In the genomic region with DNA sequence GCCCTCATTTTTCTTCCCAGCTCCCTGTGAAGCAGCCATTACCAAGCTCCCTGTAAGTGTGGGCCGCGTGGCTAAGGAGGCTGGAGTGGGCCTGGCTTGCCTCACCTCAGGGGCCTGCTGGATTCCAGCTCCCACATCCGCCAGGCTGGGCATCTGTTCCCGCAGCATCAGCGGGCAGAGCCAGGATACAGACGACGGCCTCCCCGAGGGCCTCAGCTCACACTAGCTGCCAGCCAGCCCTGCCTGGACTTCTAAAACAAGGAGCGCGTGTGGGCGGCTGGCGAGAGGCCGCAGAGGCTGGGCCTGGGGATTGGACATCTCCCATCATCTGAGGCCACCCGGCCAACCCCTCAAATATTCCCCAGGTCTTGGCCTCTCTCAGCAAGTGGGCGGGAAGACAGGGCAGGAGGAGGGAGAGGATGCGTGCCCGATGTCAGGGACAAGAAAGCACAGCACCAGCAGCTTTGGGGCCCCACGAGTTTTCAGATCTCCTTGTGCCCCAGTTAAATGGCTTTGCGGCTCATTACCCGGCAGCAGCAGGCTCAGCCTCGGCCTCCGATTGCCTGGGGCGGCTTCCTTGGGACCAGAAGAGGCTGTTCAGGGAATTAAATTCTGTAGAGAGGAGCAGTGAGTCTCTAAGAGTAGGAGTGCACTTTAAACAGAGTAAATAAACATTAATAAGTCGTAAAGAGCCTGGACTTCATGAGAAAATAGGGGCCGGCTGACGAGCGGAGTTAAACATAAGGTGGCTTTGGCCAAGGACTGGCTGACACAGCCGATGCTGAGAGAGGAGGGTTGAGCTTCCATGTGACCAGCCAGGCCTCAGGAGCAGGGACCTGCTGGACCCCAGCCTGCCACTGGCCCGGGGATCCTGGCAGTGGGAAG, we compare ENCODE assay signal across 31 cellular contexts.
DNase-seq lines count a peak whose midpoint lies in the region; ATAC-seq and TF ChIP-seq lines count a peak whose summit lies in the region.
"Had no signal": no experiment of that assay in that cellular context is flagged by ENCODE, and none has a peak within 500 bp of the region (broad histone marks: within the 10 kb centered on the region; RNA-seq: fewer than 3 reads in every experiment).

No MANE protein-coding gene starts in this region.

- no peaks in the 10 kb centered on the region for H3K27me3 ChIP-seq in Karpas-422 (ENCODE audit: low read length)
- H3K27me3 ChIP-seq: BLaER1 had no signal

- no peaks in the 10 kb centered on the region for H4K20me1 ChIP-seq in Karpas-422 (ENCODE audit: insufficient read depth, low read depth, low read length)
- H4K20me1 ChIP-seq: BLaER1 had no signal

- H3K4me2 ChIP-seq in Karpas-422 (ENCODE audit: low read depth, low read length, poor library complexity, severe bottlenecking) = no peak overlapping the region
- H3K4me2 ChIP-seq: BLaER1 had no signal

- H3K4me3 Mint-ChIP-seq in brain (peak overlapping the region in 1 of 5 experiments; percentile 10), neural crest cell (no peak overlapping the region), type B pancreatic cell (peak overlapping the region; percentile 39)
- H3K4me3 Mint-ChIP-seq: activated CD4-positive, alpha-beta T cell treated with anti-CD3 and anti-CD28 coated beads for 36 hours; activated naive CD8-positive, alpha-beta T cell treated with anti-CD3 and anti-CD28 coated beads, Interleukin-2, amount 10 ng/mL, durations not matched to agents 7 days and 5 days; central memory CD8-positive, alpha-beta T cell; memory B cell; stimulated activated effector memory CD8-positive, alpha-beta T cell treated with anti-CD3 and anti-CD28 coated beads, Interleukin-12 subunit alpha, Interleukin-12 subunit beta, amount 100 ng/mL, for 72 hours had no signal

- peaks cover 9% of the 10 kb centered on the region for H3K27me3 Mint-ChIP-seq in brain
- no peaks in the 10 kb centered on the region for H3K27me3 Mint-ChIP-seq in neural crest cell (ENCODE audit: low read depth)
- peaks cover 11% of the 10 kb centered on the region for H3K27me3 Mint-ChIP-seq in type B pancreatic cell
- H3K27me3 Mint-ChIP-seq: activated CD4-positive, alpha-beta T cell treated with anti-CD3 and anti-CD28 coated beads for 36 hours; activated naive CD8-positive, alpha-beta T cell treated with anti-CD3 and anti-CD28 coated beads, Interleukin-2, amount 10 ng/mL, durations not matched to agents 7 days and 5 days had no signal

- peak overlapping the region in 3 of 5 experiments; percentile 55 to 82 (median 81) for H3K27ac Mint-ChIP-seq in brain
- peak overlapping the region; percentile 50 for H3K27ac Mint-ChIP-seq in neural crest cell (ENCODE audit: unreplicated experiment)
- H3K27ac Mint-ChIP-seq in type B pancreatic cell = peak overlapping the region; percentile 50
- H3K27ac Mint-ChIP-seq: activated CD4-positive, alpha-beta T cell treated with anti-CD3 and anti-CD28 coated beads for 36 hours; activated naive CD8-positive, alpha-beta T cell treated with anti-CD3 and anti-CD28 coated beads, Interleukin-2, amount 10 ng/mL, durations not matched to agents 7 days and 5 days; memory B cell; stimulated activated effector memory CD8-positive, alpha-beta T cell treated with anti-CD3 and anti-CD28 coated beads, Interleukin-12 subunit alpha, Interleukin-12 subunit beta, amount 100 ng/mL, for 72 hours had no signal

- intact Hi-C loops in left cardiac atrium (cut with DNase I) (no loop called here), Right ventricle myocardium superior (cut with DNase I) (no loop called here)

- H3K4me1 Mint-ChIP-seq in brain = peaks cover 15% of the 10 kb centered on the region
- peaks cover 15% of the 10 kb centered on the region for H3K4me1 Mint-ChIP-seq in neural crest cell
- peaks cover 19% of the 10 kb centered on the region for H3K4me1 Mint-ChIP-seq in type B pancreatic cell (ENCODE audit: unreplicated experiment)
- H3K4me1 Mint-ChIP-seq: activated CD4-positive, alpha-beta T cell treated with anti-CD3 and anti-CD28 coated beads for 36 hours; activated naive CD8-positive, alpha-beta T cell treated with anti-CD3 and anti-CD28 coated beads, Interleukin-2, amount 10 ng/mL, durations not matched to agents 7 days and 5 days; central memory CD8-positive, alpha-beta T cell; memory B cell; stimulated activated effector memory CD8-positive, alpha-beta T cell treated with anti-CD3 and anti-CD28 coated beads, Interleukin-12 subunit alpha, Interleukin-12 subunit beta, amount 100 ng/mL, for 72 hours had no signal

- H3K9me2 ChIP-seq in Karpas-422 (replicated peaks; ENCODE audit: insufficient read depth, low read length) = no peaks in the 10 kb centered on the region

- no peaks in the 10 kb centered on the region for H3K79me2 ChIP-seq in Karpas-422 (ENCODE audit: low read length)

- TF ChIP-seq CTCF in brain (conservative IDR thresholded peaks at IDR 0.05) (no peak), neural crest cell (conservative IDR thresholded peaks at IDR 0.05) (no peak), type B pancreatic cell (conservative IDR thresholded peaks at IDR 0.05) (no peak)

- DNase-seq in left cardiac atrium (peak; percentile 30), Right ventricle myocardium superior (no peak), neural crest cell (ENCODE audit: low read depth, low spot score) (no peak), type B pancreatic cell (ENCODE audit: extremely low spot score, unreplicated experiment) (no peak), GOT3 (lab: John Stamatoyannopoulos, UW) (no peak), Karpas-422 (no peak)
- DNase-seq in activated CD4-positive, alpha-beta T cell treated with anti-CD3 and anti-CD28 coated beads for 4 hours = no peak
- DNase-seq: ACHN; activated CD4-positive, alpha-beta T cell treated with anti-CD3 and anti-CD28 coated beads for 36 hours; activated CD8-positive, alpha-beta memory T cell treated with anti-CD3 and anti-CD28 coated beads for 24 hours; activated effector memory CD4-positive, alpha-beta T cell treated with anti-CD3 and anti-CD28 coated beads, Interleukin-2, amount 50 U/mL, for 16 hours; activated naive CD8-positive, alpha-beta T cell treated with anti-CD3 and anti-CD28 coated beads, Interleukin-2, amount 10 ng/mL, durations not matched to agents 7 days and 5 days; dermis blood vessel endothelial cell; esophagus squamous epithelium; foreskin melanocyte; hippocampal formation; IMR-90; left colon; NCI-H1105 treated with DMSO at 0.1 percent for 48 hours; NCI-H2029; NCI-H345; NCI-H82; stimulated activated CD4-positive, alpha-beta T cell treated with anti-CD3 and anti-CD28 coated beads, Interleukin-12 subunit alpha, Interleukin-12 subunit beta, amount 100 ng/mL, for 4 hours; stimulated activated CD4-positive, alpha-beta T cell treated with anti-CD3 and anti-CD28 coated beads, Interleukin-4, amount 100 ng/mL, for 24 hours had no signal

- H3K36me3 Mint-ChIP-seq in brain (no peaks in the 10 kb centered on the region), neural crest cell (ENCODE audit: low read depth) (no peaks in the 10 kb centered on the region), type B pancreatic cell (no peaks in the 10 kb centered on the region)
- H3K36me3 Mint-ChIP-seq: activated naive CD8-positive, alpha-beta T cell treated with anti-CD3 and anti-CD28 coated beads, Interleukin-2, amount 10 ng/mL, durations not matched to agents 7 days and 5 days; memory B cell; stimulated activated effector memory CD8-positive, alpha-beta T cell treated with anti-CD3 and anti-CD28 coated beads, Interleukin-12 subunit alpha, Interleukin-12 subunit beta, amount 100 ng/mL, for 72 hours had no signal

- ATAC-seq in left cardiac atrium (peak; percentile 63 to 78), Right ventricle myocardium superior (ENCODE audit: poor library complexity) (no peak)
- ATAC-seq: activated CD4-positive, alpha-beta T cell treated with anti-CD3 and anti-CD28 coated beads for 36 hours; left colon; stimulated activated effector memory CD8-positive, alpha-beta T cell treated with anti-CD3 and anti-CD28 coated beads, Interleukin-12 subunit alpha, Interleukin-12 subunit beta, amount 100 ng/mL, for 72 hours had no signal

- no peaks in the 10 kb centered on the region for H3K36me3 ChIP-seq in Karpas-422 (ENCODE audit: insufficient read depth, low read length)
- H3K36me3 ChIP-seq: BLaER1, esophagus squamous epithelium, HAP-1 had no signal

- no peak overlapping the region for H2AFZ ChIP-seq in Karpas-422 (ENCODE audit: low read length)

- no peak overlapping the region for H3K4me3 ChIP-seq in Karpas-422 (ENCODE audit: low read length)
- H3K4me3 ChIP-seq: BLaER1, esophagus squamous epithelium, HAP-1 had no signal

- peaks cover 4 to 75% (median 15%) of the 10 kb centered on the region in 5 experiments for H3K9me3 Mint-ChIP-seq in brain
- no peaks in the 10 kb centered on the region for H3K9me3 Mint-ChIP-seq in neural crest cell
- peaks cover 5% of the 10 kb centered on the region for H3K9me3 Mint-ChIP-seq in type B pancreatic cell
- H3K9me3 Mint-ChIP-seq: central memory CD8-positive, alpha-beta T cell had no signal

- no peaks in the 10 kb centered on the region; the same call in 1 of the 2 replicates for H3K9me3 ChIP-seq in Karpas-422 (ENCODE audit: low read length)
- H3K9me3 ChIP-seq: Caco-2, esophagus squamous epithelium, HAP-1 had no signal

- no peak overlapping the region for H3K9ac ChIP-seq in Karpas-422 (ENCODE audit: low read length)
- H3K9ac ChIP-seq: BLaER1 had no signal

- H3K27ac ChIP-seq in Karpas-422 (ENCODE audit: low read length) = no peak overlapping the region
- H3K27ac ChIP-seq: BLaER1, esophagus squamous epithelium had no signal

- H3K4me1 ChIP-seq in Karpas-422 (ENCODE audit: low read length) = peaks cover 10% of the 10 kb centered on the region
- H3K4me1 ChIP-seq: BLaER1, Caco-2, esophagus squamous epithelium, HAP-1 had no signal
